In the genomic region with DNA sequence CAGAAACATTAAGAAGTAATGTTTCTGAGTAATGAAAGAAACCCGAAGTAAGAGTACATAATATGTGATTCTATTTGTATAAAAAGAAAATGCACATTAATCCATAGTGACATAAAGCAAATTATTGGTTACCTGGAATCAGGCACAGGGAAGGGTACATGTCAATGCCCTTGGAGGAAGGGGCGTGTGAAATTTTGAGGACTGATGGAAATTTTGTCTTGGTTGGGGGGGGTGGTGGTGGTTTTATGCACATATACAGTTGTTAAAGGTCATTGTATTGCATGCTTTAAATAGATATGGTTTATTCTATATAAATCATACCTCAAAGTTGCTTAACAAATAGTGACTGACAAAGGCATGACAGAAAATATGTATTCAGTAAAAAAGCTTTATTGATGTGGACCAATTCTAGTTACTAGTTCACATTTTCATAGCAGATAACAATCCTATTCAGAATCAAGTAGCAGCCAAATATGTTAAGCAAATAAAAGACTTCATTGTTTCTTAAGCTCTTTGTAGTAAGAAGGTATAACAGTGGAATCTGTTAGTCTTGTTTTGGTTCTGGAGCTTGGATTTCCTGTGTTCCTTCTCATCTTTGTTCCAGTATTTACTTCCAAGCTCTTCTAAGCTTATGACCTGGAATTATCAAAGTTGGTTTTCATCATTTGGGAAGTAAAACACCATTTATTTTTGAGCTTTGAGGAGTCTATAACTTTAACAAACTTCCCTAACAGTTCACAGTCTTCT, we compare ENCODE assay signal across 17 cellular contexts. TPM values are rescaled to one million over a fixed set of nuclear protein-coding genes. Genes with fewer than 3 reads are reported as not detected.
A peak's percentile ranks its signal among the peaks of the same experiment; 100 is the strongest.
DNase-seq lines count a peak whose midpoint lies in the region; ATAC-seq and TF ChIP-seq lines count a peak whose summit lies in the region.
"Had no signal": no experiment of that assay in that cellular context is flagged by ENCODE, and none has a peak within 500 bp of the region (broad histone marks: within the 10 kb centered on the region; RNA-seq: fewer than 3 reads in every experiment).

No MANE protein-coding gene starts in this region.

- H3K9me3 ChIP-seq in IMR-90 (ENCODE audit: control insufficient read depth, insufficient read depth, low read length) = no peaks in the 10 kb centered on the region
- no peaks in the 10 kb centered on the region for H3K9me3 ChIP-seq in psoas muscle
- H3K9me3 ChIP-seq in ovary = no peaks in the 10 kb centered on the region
- H3K9me3 ChIP-seq in adrenal gland (replicated peaks in 1 of 3) = no peaks in the 10 kb centered on the region
- H3K9me3 ChIP-seq: Caco-2, SJSA1 had no signal

- WGBS in IMR-90 (ENCODE audit: extremely low coverage in 2 of 2, insufficient read length in 1 of 2), 2 experiments = no CpG with 5 or more reads among the region's 2 CpGs
- 96 to 98% (median 97%) methylated on average over 2 of the region's 2 CpGs for WGBS in psoas muscle, 3 donors
- 99 to 100% (median 99%) methylated on average over 2 of the region's 2 CpGs for WGBS in ovary, 3 donors
- WGBS in adrenal gland, 4 donors = 92 to 98% (median 96%) methylated on average over 2 of the region's 2 CpGs

- peaks cover 73% of the 10 kb centered on the region for H3K4me1 Mint-ChIP-seq in activated naive CD8-positive, alpha-beta T cell treated with anti-CD3 and anti-CD28 coated beads, Interleukin-2, amount 50 U/mL, for 24 hours
- peaks cover 54% of the 10 kb centered on the region for H3K4me1 Mint-ChIP-seq in activated naive CD8-positive, alpha-beta T cell treated with anti-CD3 and anti-CD28 coated beads for 36 hours

- intact Hi-C loops in IMR-90 (cut with micrococcal nuclease) (loop anchor here (1.0 to 10.0 kb wide), 2 partner anchors 9 to 401 kb away; no protein-coding TSS in a partner anchor), psoas muscle (cut with DNase I) (no loop called here), ovary (cut with DNase I) (no loop called here), adrenal gland (cut with DNase I) (no loop called here)

- H2AK9ac ChIP-seq in IMR-90 (replicated peaks; ENCODE audit: low read depth, low read length, poor library complexity) = no peak overlapping the region

- H3K79me1 ChIP-seq in IMR-90 (ENCODE audit: low read depth in 1 of 2, low read length in 2 of 2) = peaks cover 0 to 68% of the 10 kb centered on the region in 2 experiments; a peak in 2 of 4 replicates

- no peak for TF ChIP-seq EP300 in ovary (IDR thresholded peaks at IDR 0.05)

- TF ChIP-seq CTCF in IMR-90 (conservative IDR thresholded peaks at IDR 0.05; ENCODE audit: low read depth, low read length) (no peak), psoas muscle (IDR thresholded peaks at IDR 0.05) (no peak), ovary (IDR thresholded peaks at IDR 0.05) (no peak), adrenal gland (IDR thresholded peaks at IDR 0.05) (no peak)

- CTCF ChIA-PET in IMR-90 (lab: Yijun Ruan, JAX) = interaction anchor here (0.6 kb wide), 1 partner anchor 1257 kb away, joined by 5 read pairs; no protein-coding TSS in a partner anchor

- no peak for TF ChIP-seq RAD21 in IMR-90 (IDR thresholded peaks at IDR 0.05; ENCODE audit: low read length)

- H2BK5ac ChIP-seq in IMR-90 (ENCODE audit: low read depth, low read length, poor library complexity, severe bottlenecking) = no peak overlapping the region

- no peak overlapping the region for H4K8ac ChIP-seq in IMR-90 (ENCODE audit: low read depth in 2 of 2, low read length in 2 of 2)

- no peak overlapping the region for H2BK20ac ChIP-seq in IMR-90 (ENCODE audit: low read depth, low read length)

- no peak overlapping the region for H4K5ac ChIP-seq in IMR-90 (ENCODE audit: low read depth, low read length)

- no peak overlapping the region for H3K9ac ChIP-seq in IMR-90 (ENCODE audit: low read depth, low read length)

- peaks cover 29% of the 10 kb centered on the region for H3K9me1 ChIP-seq in IMR-90 (ENCODE audit: insufficient read depth, low read length)

- no peak overlapping the region for H2BK120ac ChIP-seq in IMR-90 (ENCODE audit: low read depth, low read length)

- no peak overlapping the region for H3K18ac ChIP-seq in IMR-90 (ENCODE audit: low read depth, low read length)

- H3K4ac ChIP-seq in IMR-90 (ENCODE audit: low read depth, low read length) = no peak overlapping the region

- BruUV-seq in IMR-90 (replicated peaks; lab: Mats Ljungman, UMichigan) = no TSS peak

- no peak overlapping the region for H3K4me2 ChIP-seq in IMR-90 (ENCODE audit: low read depth, low read length)

- H4K20me1 ChIP-seq in IMR-90 (ENCODE audit: insufficient read depth, low read length) = peaks cover 96% of the 10 kb centered on the region

- POLR2A ChIA-PET in IMR-90 (lab: Charles Lee; ENCODE audit: unreplicated experiment) = no interaction called here

- peaks cover 3% of the 10 kb centered on the region for H3K9me3 Mint-ChIP-seq in activated naive CD8-positive, alpha-beta T cell treated with anti-CD3 and anti-CD28 coated beads, Interleukin-2, amount 50 U/mL, for 24 hours
- H3K9me3 Mint-ChIP-seq in activated naive CD8-positive, alpha-beta T cell treated with anti-CD3 and anti-CD28 coated beads for 36 hours = peaks cover 7% of the 10 kb centered on the region

- peak; percentile 59 for ATAC-seq in activated naive CD8-positive, alpha-beta T cell treated with anti-CD3 and anti-CD28 coated beads, Interleukin-2, amount 50 U/mL, for 24 hours
- no peak for ATAC-seq in IMR-90 (ENCODE audit: low read depth)
- ATAC-seq in psoas muscle = no peak

- peak overlapping the region; percentile 2 for H3K27ac Mint-ChIP-seq in activated naive CD8-positive, alpha-beta T cell treated with anti-CD3 and anti-CD28 coated beads, Interleukin-2, amount 50 U/mL, for 24 hours
- no peak overlapping the region for H3K27ac Mint-ChIP-seq in activated naive CD8-positive, alpha-beta T cell treated with anti-CD3 and anti-CD28 coated beads for 36 hours

- peaks cover 25% of the 10 kb centered on the region for H3K36me3 Mint-ChIP-seq in activated naive CD8-positive, alpha-beta T cell treated with anti-CD3 and anti-CD28 coated beads, Interleukin-2, amount 50 U/mL, for 24 hours (ENCODE audit: low read depth)
- H3K36me3 Mint-ChIP-seq in activated naive CD8-positive, alpha-beta T cell treated with anti-CD3 and anti-CD28 coated beads for 36 hours = peaks cover 32% of the 10 kb centered on the region

- H3K23ac ChIP-seq in IMR-90 (ENCODE audit: low read depth, low read length) = no peak overlapping the region

- in situ Hi-C loops in IMR-90 (cut with MboI; ENCODE audit: low sequenced_read_pairs) = no loop called here

- no peak overlapping the region for H3K14ac ChIP-seq in IMR-90 (replicated peaks; ENCODE audit: low read depth, low read length)

- no peak for DNase-seq in activated naive CD8-positive, alpha-beta T cell treated with anti-CD3 and anti-CD28 coated beads, Interleukin-2, amount 50 U/mL, for 24 hours
- no peak for DNase-seq in activated naive CD8-positive, alpha-beta T cell treated with anti-CD3 and anti-CD28 coated beads for 36 hours
- no peak for DNase-seq in IMR-90
- DNase-seq in dermis blood vessel endothelial cell = peak; percentile 25
- no peak for DNase-seq in psoas muscle
- no peak for DNase-seq in medulla oblongata (ENCODE audit: extremely low spot score)
- no peak for DNase-seq in ovary
- DNase-seq in adrenal gland = no peak
- DNase-seq: Caco-2, DMS153, NCI-H1048, NCI-H146, NCI-H2081, NCI-H510A, NCI-H774 had no signal

- no peak overlapping the region for H3K4me3 ChIP-seq in IMR-90 (ENCODE audit: insufficient read depth, low read depth, low read length)
- peak overlapping the region; percentile 10 for H3K4me3 ChIP-seq in psoas muscle
- no peak overlapping the region for H3K4me3 ChIP-seq in ovary
- H3K4me3 ChIP-seq in adrenal gland = no peak overlapping the region
- H3K4me3 ChIP-seq: SJSA1 had no signal

- H3K27ac ChIP-seq in IMR-90 (ENCODE audit: insufficient read depth, low read length) (no peak overlapping the region), psoas muscle (no peak overlapping the region), ovary (no peak overlapping the region), adrenal gland (no peak overlapping the region)
- H3K27ac ChIP-seq: RWPE1, SJSA1 had no signal

- no peak overlapping the region for H4K91ac ChIP-seq in IMR-90 (ENCODE audit: insufficient read depth, low read depth, low read length)

- no peaks in the 10 kb centered on the region for H3K27me3 ChIP-seq in IMR-90 (ENCODE audit: control insufficient read depth, insufficient read depth, low read length)
- no peaks in the 10 kb centered on the region for H3K27me3 ChIP-seq in psoas muscle (ENCODE audit: insufficient read depth in 3 of 3, low read length in 2 of 3)
- no peaks in the 10 kb centered on the region for H3K27me3 ChIP-seq in ovary
- H3K27me3 ChIP-seq in adrenal gland = no peaks in the 10 kb centered on the region
- H3K27me3 ChIP-seq: SJSA1 had no signal

- H3K56ac ChIP-seq in IMR-90 (ENCODE audit: extremely low read depth, insufficient read depth, low read length) = no peak overlapping the region

- TF ChIP-seq POLR2A in IMR-90 (IDR thresholded peaks at IDR 0.05; ENCODE audit: low read depth, low read length) (0 out of 2 replicates have a peak, but pooled peaks have one; percentile 22), ovary (IDR thresholded peaks at IDR 0.05) (no peak), adrenal gland (IDR thresholded peaks at IDR 0.05) (no peak)

- H3K4me1 ChIP-seq in IMR-90 (ENCODE audit: control insufficient read depth, insufficient read depth, low read length) (peaks cover 24% of the 10 kb centered on the region), psoas muscle (peaks cover 85% of the 10 kb centered on the region), ovary (ENCODE audit: insufficient read depth) (peaks cover 8% of the 10 kb centered on the region), adrenal gland (replicated peaks in 1 of 2) (peaks cover 0 to 48% of the 10 kb centered on the region in 2 donors)

- H2BK15ac ChIP-seq in IMR-90 (ENCODE audit: low read depth, low read length) = no peak overlapping the region

- peaks cover 5% of the 10 kb centered on the region; the same call in 1 of the 2 replicates for H3K36me3 ChIP-seq in IMR-90 (ENCODE audit: control insufficient read depth, insufficient read depth, low read length)
- H3K36me3 ChIP-seq in psoas muscle (ENCODE audit: insufficient read depth in 1 of 2, low read depth in 1 of 2) = no peaks in the 10 kb centered on the region
- H3K36me3 ChIP-seq in ovary = no peaks in the 10 kb centered on the region
- no peaks in the 10 kb centered on the region for H3K36me3 ChIP-seq in adrenal gland (replicated peaks in 1 of 2)

- H2AFZ ChIP-seq in IMR-90 (replicated peaks; ENCODE audit: low read length, poor library complexity) = no peak overlapping the region

- dilution Hi-C loops in IMR-90 (cut with HindIII; ENCODE audit: low sequenced_read_pairs, unreplicated experiment) = no loop called here

- no peaks in the 10 kb centered on the region for H3K27me3 Mint-ChIP-seq in activated naive CD8-positive, alpha-beta T cell treated with anti-CD3 and anti-CD28 coated beads, Interleukin-2, amount 50 U/mL, for 24 hours
- no peaks in the 10 kb centered on the region for H3K27me3 Mint-ChIP-seq in activated naive CD8-positive, alpha-beta T cell treated with anti-CD3 and anti-CD28 coated beads for 36 hours

- H2AK5ac ChIP-seq in IMR-90 (ENCODE audit: low read depth, low read length) = no peak overlapping the region

- no peak overlapping the region for H3K4me3 Mint-ChIP-seq in activated naive CD8-positive, alpha-beta T cell treated with anti-CD3 and anti-CD28 coated beads, Interleukin-2, amount 50 U/mL, for 24 hours
- no peak overlapping the region for H3K4me3 Mint-ChIP-seq in activated naive CD8-positive, alpha-beta T cell treated with anti-CD3 and anti-CD28 coated beads for 36 hours

RNA-seq across cellular contexts. Expression of a gene that starts 15.1 kb away (rescaled TPM):
- total RNA-seq in activated naive CD8-positive, alpha-beta T cell treated with anti-CD3 and anti-CD28 coated beads for 36 hours = 10 to 100 TPM; 21.8 to 23.2 TPM
- total RNA-seq in IMR-90 (2012; rRNA removed) (108 and 132 TPM in 2 replicates), dermis blood vessel endothelial cell (30.4 and 48.0 TPM in 2 replicates), psoas muscle (100 to 1,000 TPM in 1 of 4 donors, 10 to 100 TPM in 3; 48.3 to 115 (median 72.4) TPM), ovary (10 to 100 TPM; 32.2 to 77.0 (median 55.1) TPM), adrenal gland (10 to 100 TPM; 18.5 to 61.2 (median 47.1) TPM)
- polyA plus RNA-seq in IMR-90 (2012; rRNA removed) (19.6 and 23.1 TPM in 2 replicates), psoas muscle (10 to 100 TPM in 2 of 3 donors, 1 to 10 TPM in 1; 9.8 to 20.1 (median 15.4) TPM), ovary (10 to 100 TPM; 11.4 to 12.1 TPM), adrenal gland (10 to 100 TPM in 1 of 3 donors, 1 to 10 TPM in 2; 5.1 to 18.2 (median 6.2) TPM)
- 8.3 and 11.9 TPM in 2 replicates for polyA plus RNA-seq in IMR-90 (2012; cell fraction: cytosol; rRNA removed)
- 7.9 and 44.3 TPM in 2 replicates for polyA plus RNA-seq in IMR-90 (2012; cell fraction: nucleus; rRNA removed; ENCODE audit: low replicate concordance)
